Comparison of ENCODE assay signal across 33 cellular contexts in genomic region chr16:72271841-72272240, GRCh38.
"Had no signal": no experiment of that assay in that cellular context is flagged by ENCODE, and none has a peak within 500 bp of the region (broad histone marks: within the 10 kb centered on the region; RNA-seq: fewer than 3 reads in every experiment).

No MANE protein-coding gene starts in this region.

- H3K9ac ChIP-seq: SK-N-SH had no signal

- H3K4me2 ChIP-seq: PC-9, SK-N-SH had no signal

- H3K27ac ChIP-seq: PC-9, RWPE1, SJCRH30 had no signal

- DNase-seq: Karpas-422, KG1, NCI-H1048, NCI-H1092 treated with DMSO at 0.1 percent for 48 hours, NCI-H1105 treated with DMSO at 0.1 percent for 48 hours, NCI-H1436, NCI-H146, NCI-H1694, NCI-H187, NCI-H1930, NCI-H2029 treated with DMSO at 0.1 percent for 48 hours, NCI-H2081 treated with DMSO at 0.1 percent for 48 hours, NCI-H2107, NCI-H2171, NCI-H226, NCI-H446 treated with DMSO at 0.1 percent for 48 hours, NCI-H510A, NCI-H524, NCI-H526, NCI-H69, NCI-H748 treated with DMSO at 0.1 percent for 48 hours, NCI-H82, PC-9, SHP77, SIG-M5, SJCRH30, SK-N-SH, SW 1271, T-helper 1 cell had no signal

- H2AFZ ChIP-seq: PC-9 had no signal

- H3K4me1 ChIP-seq: SJCRH30 had no signal

- H3K9me3 ChIP-seq: SJCRH30, SK-N-SH had no signal

- H3K4me3 ChIP-seq: K562, PC-9, SJCRH30 had no signal

- H3K27me3 ChIP-seq: SJCRH30 had no signal

- ATAC-seq: K562, Panc1, Right ventricle myocardium inferior had no signal

- H3K36me3 ChIP-seq: SJCRH30 had no signal

- H3K9me2 ChIP-seq: SK-N-SH had no signal
